1 cellular context compared by ENCODE assay signal in the genomic region with DNA sequence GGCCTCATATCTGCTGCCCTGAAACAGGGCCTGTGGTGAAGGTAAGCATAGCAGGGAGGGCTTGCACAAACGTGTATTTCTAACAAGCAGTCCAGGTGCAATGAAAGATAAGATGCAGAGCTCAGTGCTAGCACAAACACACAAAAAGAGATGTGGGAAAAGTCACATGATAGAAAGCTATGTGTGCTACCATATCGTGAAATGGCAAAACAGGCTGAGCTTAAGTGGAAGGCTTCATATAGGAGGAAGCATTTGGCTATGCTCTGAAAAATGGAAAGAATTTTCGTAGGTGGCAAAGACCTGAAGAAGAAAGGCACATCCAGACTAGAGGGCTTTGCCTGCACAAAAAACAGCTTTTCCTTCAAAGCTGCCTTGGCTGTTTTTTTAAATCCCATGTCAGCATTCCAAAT.
TF ChIP-seq lines count a peak whose summit lies in the region.

No MANE protein-coding gene starts in this region.

TF ChIP-seq in K562, 482 proteins besides CTCF, POLR2A, EP300 and RAD21 (continued from another document and continues in another):
- TF ChIP-seq, protein P1, sequence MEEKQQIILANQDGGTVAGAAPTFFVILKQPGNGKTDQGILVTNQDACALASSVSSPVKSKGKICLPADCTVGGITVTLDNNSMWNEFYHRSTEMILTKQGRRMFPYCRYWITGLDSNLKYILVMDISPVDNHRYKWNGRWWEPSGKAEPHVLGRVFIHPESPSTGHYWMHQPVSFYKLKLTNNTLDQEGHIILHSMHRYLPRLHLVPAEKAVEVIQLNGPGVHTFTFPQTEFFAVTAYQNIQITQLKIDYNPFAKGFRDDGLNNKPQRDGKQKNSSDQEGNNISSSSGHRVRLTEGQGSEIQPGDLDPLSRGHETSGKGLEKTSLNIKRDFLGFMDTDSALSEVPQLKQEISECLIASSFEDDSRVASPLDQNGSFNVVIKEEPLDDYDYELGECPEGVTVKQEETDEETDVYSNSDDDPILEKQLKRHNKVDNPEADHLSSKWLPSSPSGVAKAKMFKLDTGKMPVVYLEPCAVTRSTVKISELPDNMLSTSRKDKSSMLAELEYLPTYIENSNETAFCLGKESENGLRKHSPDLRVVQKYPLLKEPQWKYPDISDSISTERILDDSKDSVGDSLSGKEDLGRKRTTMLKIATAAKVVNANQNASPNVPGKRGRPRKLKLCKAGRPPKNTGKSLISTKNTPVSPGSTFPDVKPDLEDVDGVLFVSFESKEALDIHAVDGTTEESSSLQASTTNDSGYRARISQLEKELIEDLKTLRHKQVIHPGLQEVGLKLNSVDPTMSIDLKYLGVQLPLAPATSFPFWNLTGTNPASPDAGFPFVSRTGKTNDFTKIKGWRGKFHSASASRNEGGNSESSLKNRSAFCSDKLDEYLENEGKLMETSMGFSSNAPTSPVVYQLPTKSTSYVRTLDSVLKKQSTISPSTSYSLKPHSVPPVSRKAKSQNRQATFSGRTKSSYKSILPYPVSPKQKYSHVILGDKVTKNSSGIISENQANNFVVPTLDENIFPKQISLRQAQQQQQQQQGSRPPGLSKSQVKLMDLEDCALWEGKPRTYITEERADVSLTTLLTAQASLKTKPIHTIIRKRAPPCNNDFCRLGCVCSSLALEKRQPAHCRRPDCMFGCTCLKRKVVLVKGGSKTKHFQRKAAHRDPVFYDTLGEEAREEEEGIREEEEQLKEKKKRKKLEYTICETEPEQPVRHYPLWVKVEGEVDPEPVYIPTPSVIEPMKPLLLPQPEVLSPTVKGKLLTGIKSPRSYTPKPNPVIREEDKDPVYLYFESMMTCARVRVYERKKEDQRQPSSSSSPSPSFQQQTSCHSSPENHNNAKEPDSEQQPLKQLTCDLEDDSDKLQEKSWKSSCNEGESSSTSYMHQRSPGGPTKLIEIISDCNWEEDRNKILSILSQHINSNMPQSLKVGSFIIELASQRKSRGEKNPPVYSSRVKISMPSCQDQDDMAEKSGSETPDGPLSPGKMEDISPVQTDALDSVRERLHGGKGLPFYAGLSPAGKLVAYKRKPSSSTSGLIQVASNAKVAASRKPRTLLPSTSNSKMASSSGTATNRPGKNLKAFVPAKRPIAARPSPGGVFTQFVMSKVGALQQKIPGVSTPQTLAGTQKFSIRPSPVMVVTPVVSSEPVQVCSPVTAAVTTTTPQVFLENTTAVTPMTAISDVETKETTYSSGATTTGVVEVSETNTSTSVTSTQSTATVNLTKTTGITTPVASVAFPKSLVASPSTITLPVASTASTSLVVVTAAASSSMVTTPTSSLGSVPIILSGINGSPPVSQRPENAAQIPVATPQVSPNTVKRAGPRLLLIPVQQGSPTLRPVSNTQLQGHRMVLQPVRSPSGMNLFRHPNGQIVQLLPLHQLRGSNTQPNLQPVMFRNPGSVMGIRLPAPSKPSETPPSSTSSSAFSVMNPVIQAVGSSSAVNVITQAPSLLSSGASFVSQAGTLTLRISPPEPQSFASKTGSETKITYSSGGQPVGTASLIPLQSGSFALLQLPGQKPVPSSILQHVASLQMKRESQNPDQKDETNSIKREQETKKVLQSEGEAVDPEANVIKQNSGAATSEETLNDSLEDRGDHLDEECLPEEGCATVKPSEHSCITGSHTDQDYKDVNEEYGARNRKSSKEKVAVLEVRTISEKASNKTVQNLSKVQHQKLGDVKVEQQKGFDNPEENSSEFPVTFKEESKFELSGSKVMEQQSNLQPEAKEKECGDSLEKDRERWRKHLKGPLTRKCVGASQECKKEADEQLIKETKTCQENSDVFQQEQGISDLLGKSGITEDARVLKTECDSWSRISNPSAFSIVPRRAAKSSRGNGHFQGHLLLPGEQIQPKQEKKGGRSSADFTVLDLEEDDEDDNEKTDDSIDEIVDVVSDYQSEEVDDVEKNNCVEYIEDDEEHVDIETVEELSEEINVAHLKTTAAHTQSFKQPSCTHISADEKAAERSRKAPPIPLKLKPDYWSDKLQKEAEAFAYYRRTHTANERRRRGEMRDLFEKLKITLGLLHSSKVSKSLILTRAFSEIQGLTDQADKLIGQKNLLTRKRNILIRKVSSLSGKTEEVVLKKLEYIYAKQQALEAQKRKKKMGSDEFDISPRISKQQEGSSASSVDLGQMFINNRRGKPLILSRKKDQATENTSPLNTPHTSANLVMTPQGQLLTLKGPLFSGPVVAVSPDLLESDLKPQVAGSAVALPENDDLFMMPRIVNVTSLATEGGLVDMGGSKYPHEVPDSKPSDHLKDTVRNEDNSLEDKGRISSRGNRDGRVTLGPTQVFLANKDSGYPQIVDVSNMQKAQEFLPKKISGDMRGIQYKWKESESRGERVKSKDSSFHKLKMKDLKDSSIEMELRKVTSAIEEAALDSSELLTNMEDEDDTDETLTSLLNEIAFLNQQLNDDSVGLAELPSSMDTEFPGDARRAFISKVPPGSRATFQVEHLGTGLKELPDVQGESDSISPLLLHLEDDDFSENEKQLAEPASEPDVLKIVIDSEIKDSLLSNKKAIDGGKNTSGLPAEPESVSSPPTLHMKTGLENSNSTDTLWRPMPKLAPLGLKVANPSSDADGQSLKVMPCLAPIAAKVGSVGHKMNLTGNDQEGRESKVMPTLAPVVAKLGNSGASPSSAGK (IDR thresholded peaks at IDR 0.05): peak; percentile 36; the same call in 1 of the 2 replicates
- TF ChIP-seq SNRNP70 (optimal IDR thresholded peaks at IDR 0.05; ENCODE audit: low read depth, low read length) (no peak), TRIM28 (IDR thresholded peaks at IDR 0.05) (no peak), BACH1 (tag; IDR thresholded peaks at IDR 0.05) (no peak), MTF1 (CRISPR knock-in tag; IDR thresholded peaks at IDR 0.05; ENCODE audit: borderline replicate concordance) (no peak), SAFB (IDR thresholded peaks at IDR 0.05; ENCODE audit: borderline replicate concordance, low read depth, low read length) (no peak), ZFP1 (CRISPR knock-in tag; IDR thresholded peaks at IDR 0.05) (no peak), GATA2 (CRISPR knock-in tag; IDR thresholded peaks at IDR 0.05) (peak; percentile 92), NCOR1 (IDR thresholded peaks at IDR 0.05) (peak; percentile 91), MED1 (CRISPR knock-in tag; IDR thresholded peaks at IDR 0.05; ENCODE audit: borderline replicate concordance) (no peak), NFIX (CRISPR knock-in tag; IDR thresholded peaks at IDR 0.05; ENCODE audit: low read depth) (no peak), TCF7L2 (IDR thresholded peaks at IDR 0.05; ENCODE audit: low read depth, low read length) (no peak), ZNF143 (CRISPR knock-in tag; IDR thresholded peaks at IDR 0.05) (no peak), CEBPG (CRISPR knock-in tag; IDR thresholded peaks at IDR 0.05) (no peak), CEBPG (tag; conservative IDR thresholded peaks at IDR 0.05 in 1 of 2, IDR thresholded peaks at IDR 0.05 in 1 of 2) (no peak), NFE2 (IDR thresholded peaks at IDR 0.05; ENCODE audit: low read depth) (peak; percentile 76), ZNF764 (CRISPR knock-in tag; IDR thresholded peaks at IDR 0.05; ENCODE audit: low read depth) (no peak), HNRNPL (IDR thresholded peaks at IDR 0.05; ENCODE audit: low read depth, low read length) (no peak), ZNF165 (CRISPR knock-in tag; IDR thresholded peaks at IDR 0.05; ENCODE audit: borderline replicate concordance) (0 out of 2 replicates have a peak, but pooled peaks have one; percentile 55), ZNF175 (CRISPR knock-in tag; IDR thresholded peaks at IDR 0.05; ENCODE audit: low read depth) (no peak), RBM14 (IDR thresholded peaks at IDR 0.05; ENCODE audit: borderline replicate concordance, insufficient read depth, low read depth, low read length) (no peak), KDM1A (IDR thresholded peaks at IDR 0.05) (peak; percentile 77 to 94), ZBTB7A (IDR thresholded peaks at IDR 0.05; ENCODE audit: borderline replicate concordance, control insufficient read depth, low read depth, low read length) (no peak), ZNF12 (CRISPR knock-in tag; IDR thresholded peaks at IDR 0.05) (no peak), POLR2AphosphoS2 (IDR thresholded peaks at IDR 0.05; ENCODE audit: low read length) (no peak), NBN (IDR thresholded peaks at IDR 0.05; ENCODE audit: low read depth) (peak; percentile 90), ILF3 (IDR thresholded peaks at IDR 0.05; ENCODE audit: borderline replicate concordance) (no peak), SMAD4 (CRISPR knock-in tag; conservative IDR thresholded peaks at IDR 0.05) (peak; percentile 81; the same call in 1 of the 2 replicates), RUNX1 (IDR thresholded peaks at IDR 0.05; ENCODE audit: low read depth) (0 out of 2 replicates have a peak, but pooled peaks have one; percentile 63), MEIS2 (IDR thresholded peaks at IDR 0.05; ENCODE audit: partially characterized antibody) (no peak), THRAP3 (IDR thresholded peaks at IDR 0.05; ENCODE audit: borderline replicate concordance) (no peak), CBX1 (IDR thresholded peaks at IDR 0.05; ENCODE audit: low read depth) (no peak)
- TF ChIP-seq, protein P2, sequence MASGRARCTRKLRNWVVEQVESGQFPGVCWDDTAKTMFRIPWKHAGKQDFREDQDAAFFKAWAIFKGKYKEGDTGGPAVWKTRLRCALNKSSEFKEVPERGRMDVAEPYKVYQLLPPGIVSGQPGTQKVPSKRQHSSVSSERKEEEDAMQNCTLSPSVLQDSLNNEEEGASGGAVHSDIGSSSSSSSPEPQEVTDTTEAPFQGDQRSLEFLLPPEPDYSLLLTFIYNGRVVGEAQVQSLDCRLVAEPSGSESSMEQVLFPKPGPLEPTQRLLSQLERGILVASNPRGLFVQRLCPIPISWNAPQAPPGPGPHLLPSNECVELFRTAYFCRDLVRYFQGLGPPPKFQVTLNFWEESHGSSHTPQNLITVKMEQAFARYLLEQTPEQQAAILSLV (tag; IDR thresholded peaks at IDR 0.05): no peak
- TF ChIP-seq, protein P3, sequence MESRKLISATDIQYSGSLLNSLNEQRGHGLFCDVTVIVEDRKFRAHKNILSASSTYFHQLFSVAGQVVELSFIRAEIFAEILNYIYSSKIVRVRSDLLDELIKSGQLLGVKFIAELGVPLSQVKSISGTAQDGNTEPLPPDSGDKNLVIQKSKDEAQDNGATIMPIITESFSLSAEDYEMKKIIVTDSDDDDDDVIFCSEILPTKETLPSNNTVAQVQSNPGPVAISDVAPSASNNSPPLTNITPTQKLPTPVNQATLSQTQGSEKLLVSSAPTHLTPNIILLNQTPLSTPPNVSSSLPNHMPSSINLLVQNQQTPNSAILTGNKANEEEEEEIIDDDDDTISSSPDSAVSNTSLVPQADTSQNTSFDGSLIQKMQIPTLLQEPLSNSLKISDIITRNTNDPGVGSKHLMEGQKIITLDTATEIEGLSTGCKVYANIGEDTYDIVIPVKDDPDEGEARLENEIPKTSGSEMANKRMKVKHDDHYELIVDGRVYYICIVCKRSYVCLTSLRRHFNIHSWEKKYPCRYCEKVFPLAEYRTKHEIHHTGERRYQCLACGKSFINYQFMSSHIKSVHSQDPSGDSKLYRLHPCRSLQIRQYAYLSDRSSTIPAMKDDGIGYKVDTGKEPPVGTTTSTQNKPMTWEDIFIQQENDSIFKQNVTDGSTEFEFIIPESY (CRISPR knock-in tag; IDR thresholded peaks at IDR 0.05): peak; percentile 60; the same call in 1 of the 2 replicates
- TF ChIP-seq, protein P4, sequence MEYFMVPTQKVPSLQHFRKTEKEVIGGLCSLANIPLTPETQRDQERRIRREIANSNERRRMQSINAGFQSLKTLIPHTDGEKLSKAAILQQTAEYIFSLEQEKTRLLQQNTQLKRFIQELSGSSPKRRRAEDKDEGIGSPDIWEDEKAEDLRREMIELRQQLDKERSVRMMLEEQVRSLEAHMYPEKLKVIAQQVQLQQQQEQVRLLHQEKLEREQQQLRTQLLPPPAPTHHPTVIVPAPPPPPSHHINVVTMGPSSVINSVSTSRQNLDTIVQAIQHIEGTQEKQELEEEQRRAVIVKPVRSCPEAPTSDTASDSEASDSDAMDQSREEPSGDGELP (CRISPR knock-in tag; IDR thresholded peaks at IDR 0.05; ENCODE audit: borderline replicate concordance): no peak
- TF ChIP-seq, protein P5, sequence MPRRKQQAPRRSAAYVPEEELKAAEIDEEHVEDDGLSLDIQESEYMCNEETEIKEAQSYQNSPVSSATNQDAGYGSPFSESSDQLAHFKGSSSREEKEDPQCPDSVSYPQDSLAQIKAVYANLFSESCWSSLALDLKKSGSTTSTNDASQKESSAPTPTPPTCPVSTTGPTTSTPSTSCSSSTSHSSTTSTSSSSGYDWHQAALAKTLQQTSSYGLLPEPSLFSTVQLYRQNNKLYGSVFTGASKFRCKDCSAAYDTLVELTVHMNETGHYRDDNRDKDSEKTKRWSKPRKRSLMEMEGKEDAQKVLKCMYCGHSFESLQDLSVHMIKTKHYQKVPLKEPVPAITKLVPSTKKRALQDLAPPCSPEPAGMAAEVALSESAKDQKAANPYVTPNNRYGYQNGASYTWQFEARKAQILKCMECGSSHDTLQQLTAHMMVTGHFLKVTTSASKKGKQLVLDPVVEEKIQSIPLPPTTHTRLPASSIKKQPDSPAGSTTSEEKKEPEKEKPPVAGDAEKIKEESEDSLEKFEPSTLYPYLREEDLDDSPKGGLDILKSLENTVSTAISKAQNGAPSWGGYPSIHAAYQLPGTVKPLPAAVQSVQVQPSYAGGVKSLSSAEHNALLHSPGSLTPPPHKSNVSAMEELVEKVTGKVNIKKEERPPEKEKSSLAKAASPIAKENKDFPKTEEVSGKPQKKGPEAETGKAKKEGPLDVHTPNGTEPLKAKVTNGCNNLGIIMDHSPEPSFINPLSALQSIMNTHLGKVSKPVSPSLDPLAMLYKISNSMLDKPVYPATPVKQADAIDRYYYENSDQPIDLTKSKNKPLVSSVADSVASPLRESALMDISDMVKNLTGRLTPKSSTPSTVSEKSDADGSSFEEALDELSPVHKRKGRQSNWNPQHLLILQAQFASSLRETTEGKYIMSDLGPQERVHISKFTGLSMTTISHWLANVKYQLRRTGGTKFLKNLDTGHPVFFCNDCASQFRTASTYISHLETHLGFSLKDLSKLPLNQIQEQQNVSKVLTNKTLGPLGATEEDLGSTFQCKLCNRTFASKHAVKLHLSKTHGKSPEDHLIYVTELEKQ (CRISPR knock-in tag; IDR thresholded peaks at IDR 0.05): no peak
- TF ChIP-seq, protein P6, sequence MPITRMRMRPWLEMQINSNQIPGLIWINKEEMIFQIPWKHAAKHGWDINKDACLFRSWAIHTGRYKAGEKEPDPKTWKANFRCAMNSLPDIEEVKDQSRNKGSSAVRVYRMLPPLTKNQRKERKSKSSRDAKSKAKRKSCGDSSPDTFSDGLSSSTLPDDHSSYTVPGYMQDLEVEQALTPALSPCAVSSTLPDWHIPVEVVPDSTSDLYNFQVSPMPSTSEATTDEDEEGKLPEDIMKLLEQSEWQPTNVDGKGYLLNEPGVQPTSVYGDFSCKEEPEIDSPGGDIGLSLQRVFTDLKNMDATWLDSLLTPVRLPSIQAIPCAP (CRISPR knock-in tag; IDR thresholded peaks at IDR 0.05; ENCODE audit: borderline replicate concordance): no peak
- TF ChIP-seq, protein P7, sequence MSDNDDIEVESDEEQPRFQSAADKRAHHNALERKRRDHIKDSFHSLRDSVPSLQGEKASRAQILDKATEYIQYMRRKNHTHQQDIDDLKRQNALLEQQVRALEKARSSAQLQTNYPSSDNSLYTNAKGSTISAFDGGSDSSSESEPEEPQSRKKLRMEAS (CRISPR knock-in tag; IDR thresholded peaks at IDR 0.05): peak; percentile 62; the same call in 1 of the 2 replicates
- TF ChIP-seq, protein P8, sequence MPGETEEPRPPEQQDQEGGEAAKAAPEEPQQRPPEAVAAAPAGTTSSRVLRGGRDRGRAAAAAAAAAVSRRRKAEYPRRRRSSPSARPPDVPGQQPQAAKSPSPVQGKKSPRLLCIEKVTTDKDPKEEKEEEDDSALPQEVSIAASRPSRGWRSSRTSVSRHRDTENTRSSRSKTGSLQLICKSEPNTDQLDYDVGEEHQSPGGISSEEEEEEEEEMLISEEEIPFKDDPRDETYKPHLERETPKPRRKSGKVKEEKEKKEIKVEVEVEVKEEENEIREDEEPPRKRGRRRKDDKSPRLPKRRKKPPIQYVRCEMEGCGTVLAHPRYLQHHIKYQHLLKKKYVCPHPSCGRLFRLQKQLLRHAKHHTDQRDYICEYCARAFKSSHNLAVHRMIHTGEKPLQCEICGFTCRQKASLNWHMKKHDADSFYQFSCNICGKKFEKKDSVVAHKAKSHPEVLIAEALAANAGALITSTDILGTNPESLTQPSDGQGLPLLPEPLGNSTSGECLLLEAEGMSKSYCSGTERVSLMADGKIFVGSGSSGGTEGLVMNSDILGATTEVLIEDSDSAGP (CRISPR knock-in tag; IDR thresholded peaks at IDR 0.05): no peak
